8 cellular contexts compared by ENCODE assay signal in the genomic region with DNA sequence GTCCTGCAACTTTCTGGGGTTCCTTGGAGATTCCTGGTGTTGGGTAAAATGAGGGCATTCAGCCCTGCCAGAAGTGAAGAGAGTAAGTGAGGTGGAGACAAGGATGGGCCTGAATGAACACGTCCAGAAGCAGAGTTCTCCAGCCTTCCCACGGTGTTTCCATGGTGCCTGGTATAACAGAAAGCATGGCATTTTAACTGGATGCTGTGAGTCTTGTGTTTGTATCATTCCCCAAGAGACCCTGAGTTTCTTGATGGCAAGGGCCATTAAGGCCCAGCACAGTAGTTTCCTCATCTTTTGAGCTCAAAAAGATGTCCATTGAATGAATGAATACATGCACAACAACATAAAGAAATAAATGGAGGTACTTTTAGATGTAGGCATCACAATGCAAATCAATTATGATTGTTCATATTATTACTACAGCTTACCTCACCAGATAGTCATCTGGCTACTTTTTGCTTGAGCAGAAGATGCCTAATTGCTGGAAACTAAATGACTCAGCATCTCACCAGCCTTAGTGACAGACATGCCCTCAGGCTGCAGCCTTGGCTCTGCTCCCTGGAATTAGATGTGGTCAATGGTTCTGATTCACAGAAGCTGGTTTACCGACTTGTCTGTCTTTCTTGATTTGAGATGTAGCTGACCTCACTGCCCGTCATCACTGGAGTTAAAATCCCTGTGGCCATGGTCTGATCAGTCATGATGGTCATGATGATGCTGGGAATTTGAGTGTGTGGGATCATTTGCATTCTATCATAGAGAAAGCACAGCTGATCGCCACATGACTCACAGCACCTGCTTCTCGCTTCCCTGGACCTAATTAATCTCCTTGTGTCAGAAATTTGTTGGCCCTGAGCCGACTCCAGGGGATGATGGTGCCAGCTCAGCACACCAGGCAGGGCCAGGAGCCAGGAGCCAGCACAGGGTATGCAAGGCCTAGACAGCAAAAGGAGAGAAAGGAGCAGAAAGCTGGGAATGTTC.
DNase-seq lines count a peak whose midpoint lies in the region; ATAC-seq and TF ChIP-seq lines count a peak whose summit lies in the region.

No MANE protein-coding gene starts in this region.

- no peak overlapping the region for H3K4me3 ChIP-seq in SJCRH30

- H3K9me3 Mint-ChIP-seq in natural killer cell treated with Interleukin-12 subunit alpha and Interleukin-12 subunit beta and Interleukin-15 and Interleukin-18, amount 100 ng/mL, for 72 hours, result peaks cover 3% of the 10 kb centered on the region
- H3K9me3 Mint-ChIP-seq in natural killer cell, result no peaks in the 10 kb centered on the region

- no peaks in the 10 kb centered on the region for H3K9me3 ChIP-seq in SJCRH30 (replicated peaks)

- H3K4me1 Mint-ChIP-seq in natural killer cell treated with Interleukin-12 subunit alpha and Interleukin-12 subunit beta and Interleukin-15 and Interleukin-18, amount 100 ng/mL, for 72 hours (ENCODE audit: low read depth in 2 of 2), result no peaks in the 10 kb centered on the region
- H3K4me1 Mint-ChIP-seq in natural killer cell, result no peaks in the 10 kb centered on the region

- H3K4me3 Mint-ChIP-seq in natural killer cell treated with Interleukin-12 subunit alpha and Interleukin-12 subunit beta and Interleukin-15 and Interleukin-18, amount 100 ng/mL, for 72 hours, result peak overlapping the region; percentile 21
- no peak overlapping the region for H3K4me3 Mint-ChIP-seq in natural killer cell

- DNase-seq in natural killer cell treated with Interleukin-12 subunit alpha and Interleukin-12 subunit beta and Interleukin-15 and Interleukin-18, amount 100 ng/mL, for 72 hours (ENCODE audit: low spot score), result no peak
- DNase-seq in natural killer cell (no peak), SJCRH30 (peak; percentile 69 to 76), islet precursor cell (peak; percentile 98), globus pallidus (ENCODE audit: low spot score) (no peak), SK-N-DZ (ENCODE audit: low spot score) (no peak)
- no peak for DNase-seq in activated CD4-positive, alpha-beta T cell treated with anti-CD3 and anti-CD28 coated beads for 4 hours

- peaks cover 18% of the 10 kb centered on the region for H3K36me3 Mint-ChIP-seq in natural killer cell treated with Interleukin-12 subunit alpha and Interleukin-12 subunit beta and Interleukin-15 and Interleukin-18, amount 100 ng/mL, for 72 hours
- no peaks in the 10 kb centered on the region for H3K36me3 Mint-ChIP-seq in natural killer cell

- ATAC-seq in natural killer cell treated with Interleukin-12 subunit alpha and Interleukin-12 subunit beta and Interleukin-15 and Interleukin-18, amount 100 ng/mL, for 72 hours, result peak; percentile 75 to 93
- no peak for ATAC-seq in natural killer cell
- peak; percentile 66 for ATAC-seq in HG03025 (IDR thresholded peaks at IDR 0.05; ENCODE audit: low FRiP score, unreplicated experiment)

- no peak for TF ChIP-seq CTCF in natural killer cell (IDR thresholded peaks at IDR 0.05)

- no peaks in the 10 kb centered on the region for H3K36me3 ChIP-seq in SJCRH30

- H3K27me3 ChIP-seq in SJCRH30, result no peaks in the 10 kb centered on the region

- H3K27ac Mint-ChIP-seq in natural killer cell treated with Interleukin-12 subunit alpha and Interleukin-12 subunit beta and Interleukin-15 and Interleukin-18, amount 100 ng/mL, for 72 hours, result peak overlapping the region in 1 of 2 donors; percentile 54
- H3K27ac Mint-ChIP-seq in natural killer cell, result no peak overlapping the region

- intact Hi-C loops in natural killer cell (cut with micrococcal nuclease), result no loop called here

- peaks cover 12 to 20% of the 10 kb centered on the region in 2 donors for H3K27me3 Mint-ChIP-seq in natural killer cell treated with Interleukin-12 subunit alpha and Interleukin-12 subunit beta and Interleukin-15 and Interleukin-18, amount 100 ng/mL, for 72 hours
- peaks cover 7 to 10% of the 10 kb centered on the region in 2 donors for H3K27me3 Mint-ChIP-seq in natural killer cell (ENCODE audit: low read depth in 2 of 2)

- H3K27ac ChIP-seq in SJCRH30, result peak overlapping the region; percentile 79

- H3K4me1 ChIP-seq in SJCRH30, result peaks cover 14% of the 10 kb centered on the region

Comparison
In these comparisons a context has a peak if more than half of its experiments do, and no peak if none do; other contexts are left out.
1. ATAC-seq: peak in natural killer cell treated with Interleukin-12 subunit alpha and Interleukin-12 subunit beta and Interleukin-15 and Interleukin-18, amount 100 ng/mL, for 72 hours (2 of 2) and HG03025 (single experiment); none in natural killer cell (0 of 3).
2. DNase-seq: peak in SJCRH30 (2 of 2) and islet precursor cell (single experiment); none in natural killer cell treated with Interleukin-12 subunit alpha and Interleukin-12 subunit beta and Interleukin-15 and Interleukin-18, amount 100 ng/mL, for 72 hours (single experiment), natural killer cell (single experiment), globus pallidus (single experiment), activated CD4-positive, alpha-beta T cell treated with anti-CD3 and anti-CD28 coated beads for 4 hours (0 of 2) and SK-N-DZ (single experiment).